ENCODE assay signal across 24 cellular contexts in genomic region chr5:85605381-85605780, GRCh38.
DNase-seq lines count a peak whose midpoint lies in the region; ATAC-seq and TF ChIP-seq lines count a peak whose summit lies in the region.
"Had no signal": no experiment of that assay in that cellular context is flagged by ENCODE, and none has a peak within 500 bp of the region (broad histone marks: within the 10 kb centered on the region; RNA-seq: fewer than 3 reads in every experiment).

No MANE protein-coding gene starts in this region.

- no peaks in the 10 kb centered on the region for H3K4me1 Mint-ChIP-seq in neural progenitor cell
- H3K4me1 Mint-ChIP-seq in activated T-helper 17 cell treated with anti-CD3 and anti-CD28 coated beads, Interleukin-2, amount 50 U/mL, for 72 hours = no peaks in the 10 kb centered on the region
- H3K4me1 Mint-ChIP-seq: CD14-positive monocyte; CD4-positive, alpha-beta memory T cell; CD4-positive, CD25-positive, alpha-beta regulatory T cell; CD8-positive, alpha-beta memory T cell had no signal

- H3K27ac Mint-ChIP-seq in neural progenitor cell = no peak overlapping the region
- H3K27ac Mint-ChIP-seq in activated T-helper 17 cell treated with anti-CD3 and anti-CD28 coated beads, Interleukin-2, amount 50 U/mL, for 72 hours = no peak overlapping the region
- H3K27ac Mint-ChIP-seq: CD4-positive, alpha-beta memory T cell; CD4-positive, CD25-positive, alpha-beta regulatory T cell; CD8-positive, alpha-beta memory T cell had no signal

- H3K27me3 ChIP-seq in neural progenitor cell = no peaks in the 10 kb centered on the region
- H3K27me3 ChIP-seq: BE2C, BLaER1 had no signal

- H3K4me3 Mint-ChIP-seq in neural progenitor cell = no peak overlapping the region
- H3K4me3 Mint-ChIP-seq in activated T-helper 17 cell treated with anti-CD3 and anti-CD28 coated beads, Interleukin-2, amount 50 U/mL, for 72 hours = no peak overlapping the region
- H3K4me3 Mint-ChIP-seq: CD14-positive monocyte; CD4-positive, alpha-beta memory T cell; CD4-positive, CD25-positive, alpha-beta regulatory T cell; CD8-positive, alpha-beta memory T cell had no signal

- H3F3A ChIP-seq in neural progenitor cell (ENCODE audit: low read depth) = no peaks in the 10 kb centered on the region

- no peaks in the 10 kb centered on the region for H3K79me2 ChIP-seq in neural progenitor cell (ENCODE audit: low read depth)

- H3K4me2 ChIP-seq in neural progenitor cell = no peak overlapping the region
- H3K4me2 ChIP-seq: BLaER1 had no signal

- H3K4me3 ChIP-seq in neural progenitor cell = no peak overlapping the region
- H3K4me3 ChIP-seq: BLaER1 had no signal

- peak overlapping the region; percentile 9 for H2AFZ ChIP-seq in neural progenitor cell (replicated peaks)

- no peak for TF ChIP-seq CTCF in neural progenitor cell (IDR thresholded peaks at IDR 0.05)

- peak; percentile 38 for DNase-seq in M059J (ENCODE audit: low read depth)
- DNase-seq in astrocyte of the hippocampus (ENCODE audit: low read depth, low spot score) = peak; percentile 29
- no peak for DNase-seq in neural progenitor cell (ENCODE audit: low spot score)
- no peak for DNase-seq in NCI-H774 (lab: John Stamatoyannopoulos, UW)
- DNase-seq: 8988T; ACHN; BE2C; C1 segment of cervical spinal cord; CD4-positive, alpha-beta memory T cell; CD4-positive, CD25-positive, alpha-beta regulatory T cell; CD8-positive, alpha-beta memory T cell; COR-L47; DMS 273 treated with DMSO at 0.1 percent for 48 hours; DMS153; DMS53; DMS79; DND-41; EL; GF-D8 had no signal

- ATAC-seq in HG03045 (IDR thresholded peaks at IDR 0.05; ENCODE audit: unreplicated experiment) = no peak
- no peak for ATAC-seq in activated T-helper 17 cell treated with anti-CD3 and anti-CD28 coated beads, Interleukin-2, amount 50 U/mL, for 72 hours (replicated peaks)
- ATAC-seq in HG02884 (IDR thresholded peaks at IDR 0.05; ENCODE audit: unreplicated experiment) = no peak

- no peaks in the 10 kb centered on the region for H3K9me3 Mint-ChIP-seq in neural progenitor cell
- peaks cover 17% of the 10 kb centered on the region for H3K9me3 Mint-ChIP-seq in activated T-helper 17 cell treated with anti-CD3 and anti-CD28 coated beads, Interleukin-2, amount 50 U/mL, for 72 hours

- no peak overlapping the region for H3K9ac ChIP-seq in neural progenitor cell
- H3K9ac ChIP-seq: BLaER1 had no signal

- no peaks in the 10 kb centered on the region for H4K20me1 ChIP-seq in neural progenitor cell (ENCODE audit: low read depth)
- H4K20me1 ChIP-seq: BLaER1 had no signal

- H3K36me3 Mint-ChIP-seq in neural progenitor cell = no peaks in the 10 kb centered on the region
- no peaks in the 10 kb centered on the region for H3K36me3 Mint-ChIP-seq in activated T-helper 17 cell treated with anti-CD3 and anti-CD28 coated beads, Interleukin-2, amount 50 U/mL, for 72 hours (ENCODE audit: low read depth)
- H3K36me3 Mint-ChIP-seq: CD14-positive monocyte; CD4-positive, alpha-beta memory T cell; CD4-positive, CD25-positive, alpha-beta regulatory T cell; CD8-positive, alpha-beta memory T cell had no signal

- H3K27ac ChIP-seq in neural progenitor cell = no peak overlapping the region
- H3K27ac ChIP-seq: BLaER1 had no signal

- no peaks in the 10 kb centered on the region for H3K36me3 ChIP-seq in neural progenitor cell
- H3K36me3 ChIP-seq: BE2C, BLaER1 had no signal

- H3K4me1 ChIP-seq in neural progenitor cell = no peaks in the 10 kb centered on the region
- H3K4me1 ChIP-seq: BE2C, BLaER1 had no signal

- H3K27me3 Mint-ChIP-seq in neural progenitor cell (ENCODE audit: insufficient read depth, low read depth) = peaks cover 1% of the 10 kb centered on the region
- H3K27me3 Mint-ChIP-seq in activated T-helper 17 cell treated with anti-CD3 and anti-CD28 coated beads, Interleukin-2, amount 50 U/mL, for 72 hours = no peaks in the 10 kb centered on the region
- H3K27me3 Mint-ChIP-seq: CD4-positive, alpha-beta memory T cell; CD4-positive, CD25-positive, alpha-beta regulatory T cell; CD8-positive, alpha-beta memory T cell had no signal

- no peaks in the 10 kb centered on the region for H3K9me3 ChIP-seq in neural progenitor cell (ENCODE audit: low read depth)
- H3K9me3 ChIP-seq: BE2C, BLaER1 had no signal

Comparison
In these comparisons a context has a peak if more than half of its experiments do, and no peak if none do; other contexts are left out.
1. DNase-seq: peak in M059J (single experiment) and astrocyte of the hippocampus (single experiment); none in neural progenitor cell (single experiment) and NCI-H774 (single experiment).